Comparison of ENCODE assay signal across 8 cellular contexts in genomic region chrX:155070038-155070437, GRCh38. TPM values are rescaled to one million over a fixed set of nuclear protein-coding genes. Genes with fewer than 3 reads are reported as not detected.
A peak's percentile ranks its signal among the peaks of the same experiment; 100 is the strongest.
DNase-seq lines count a peak whose midpoint lies in the region; TF ChIP-seq lines count a peak whose summit lies in the region.

No MANE protein-coding gene starts in this region.

- H3K27ac ChIP-seq in parathyroid adenoma = peak overlapping the region; percentile 84

- peak overlapping the region; percentile 55 for H3K27ac Mint-ChIP-seq in endothelial cell (ENCODE audit: unreplicated experiment)

- H3K36me3 Mint-ChIP-seq in endothelial cell (ENCODE audit: low read depth, unreplicated experiment) = peaks cover 23% of the 10 kb centered on the region

- peak overlapping the region; percentile 75 for H3K4me2 ChIP-seq in parathyroid adenoma (ENCODE audit: low read length)

- H3K4me1 ChIP-seq in NT2/D1 (ENCODE audit: insufficient read depth, insufficient read length) = no peaks in the 10 kb centered on the region
- H3K4me1 ChIP-seq in parathyroid adenoma = peaks cover 4% of the 10 kb centered on the region

- H3K4me3 ChIP-seq in NT2/D1 (ENCODE audit: insufficient read length, low read depth) (peak overlapping the region; percentile 39), parathyroid adenoma (ENCODE audit: low read depth, low read length) (peak overlapping the region; percentile 64)

- H3K9me3 Mint-ChIP-seq in endothelial cell (ENCODE audit: unreplicated experiment) = no peaks in the 10 kb centered on the region

- H3K27me3 ChIP-seq in NT2/D1 (ENCODE audit: insufficient read depth, insufficient read length) = no peaks in the 10 kb centered on the region
- no peaks in the 10 kb centered on the region for H3K27me3 ChIP-seq in parathyroid adenoma (ENCODE audit: control insufficient read depth, insufficient read depth, low read length)

- peak overlapping the region; percentile 84 for H2AFZ ChIP-seq in parathyroid adenoma

- H3K9me3 ChIP-seq in NT2/D1 (ENCODE audit: insufficient read depth, low read length) (no peaks in the 10 kb centered on the region), parathyroid adenoma (ENCODE audit: control insufficient read depth, low read length) (no peaks in the 10 kb centered on the region)

- H3K9ac ChIP-seq in NT2/D1 (ENCODE audit: insufficient read length, low read depth) = peak overlapping the region; percentile 32
- H3K9ac ChIP-seq in parathyroid adenoma = no peak overlapping the region

- peaks cover 2% of the 10 kb centered on the region for H3K27me3 Mint-ChIP-seq in endothelial cell (ENCODE audit: unreplicated experiment)

- H3K4me1 Mint-ChIP-seq in endothelial cell (ENCODE audit: unreplicated experiment) = peaks cover 25% of the 10 kb centered on the region

- peaks cover 2% of the 10 kb centered on the region for H3K79me2 ChIP-seq in parathyroid adenoma

- DNase-seq in ELR (ENCODE audit: low read depth) (peak; percentile 23), NT2/D1 (ENCODE audit: low read depth, low spot score) (no peak), endothelial cell (ENCODE audit: low spot score) (no peak), epidermal melanocyte (ENCODE audit: insufficient read length, low spot score) (no peak), NCI-H510A (lab: John Stamatoyannopoulos, UW) (no peak), SKM-1 treated with dmso at 0.1 percent for 144 hours (lab: John Stamatoyannopoulos, UW; ENCODE audit: unreplicated experiment) (no peak)
- DNase-seq in stimulated activated CD4-positive, alpha-beta T cell treated with anti-CD3 and anti-CD28 coated beads, Interleukin-2, amount 100 ng/mL, for 48 hours = no peak

- peak overlapping the region; percentile 89 for H3K4me3 Mint-ChIP-seq in endothelial cell (ENCODE audit: unreplicated experiment)

- no peak for TF ChIP-seq CTCF in endothelial cell (IDR thresholded peaks at IDR 0.05; ENCODE audit: unreplicated experiment)
- TF ChIP-seq CTCF in parathyroid adenoma (IDR thresholded peaks at IDR 0.05) = no peak

- H3K36me3 ChIP-seq in NT2/D1 (ENCODE audit: insufficient read depth, insufficient read length, low read length) (peaks cover 11% of the 10 kb centered on the region), parathyroid adenoma (ENCODE audit: control insufficient read depth, insufficient read depth, low read length) (no peaks in the 10 kb centered on the region)

RNA-seq across cellular contexts. Expression of gene CMC4, which starts 0.9 kb away (rescaled TPM):
- 6.1 TPM for total RNA-seq in endothelial cell (ENCODE audit: unreplicated experiment)

RNA-seq across cellular contexts. Expression of gene MTCP1, which starts 0.9 kb away (rescaled TPM):
- 15.2 TPM for total RNA-seq in endothelial cell (ENCODE audit: unreplicated experiment)

RNA-seq across cellular contexts. Expression of gene BRCC3, which starts 1.3 kb away (rescaled TPM):
- 42.5 TPM for total RNA-seq in endothelial cell (ENCODE audit: unreplicated experiment)

RNA-seq across cellular contexts. Expression of gene FUNDC2, which starts 43.4 kb away (rescaled TPM):
- 54.5 TPM for total RNA-seq in endothelial cell (ENCODE audit: unreplicated experiment)

RNA-seq across cellular contexts. Expression of gene F8, which starts 47.5 kb away (rescaled TPM):
- total RNA-seq in endothelial cell (ENCODE audit: unreplicated experiment) = 4.5 TPM
